Comparison of ENCODE assay signal across 18 cellular contexts in genomic region chr1:158563852-158564251, GRCh38. TPM values are rescaled to one million over a fixed set of nuclear protein-coding genes. Genes with fewer than 3 reads are reported as not detected.
"Had no signal": no experiment of that assay in that cellular context is flagged by ENCODE, and none has a peak within 500 bp of the region (broad histone marks: within the 10 kb centered on the region; RNA-seq: fewer than 3 reads in every experiment).

No MANE protein-coding gene starts in this region.

- H3K4me1 Mint-ChIP-seq: neural crest cell, WTC11 had no signal

- H3K9me3 Mint-ChIP-seq: stimulated activated naive CD8-positive, alpha-beta T cell treated with anti-CD3 and anti-CD28 coated beads, Interleukin-15, Interleukin-2, amounts not matched to agents 100 ng/mL and 50 ng/mL, for 24 hours had no signal

- H3K27ac Mint-ChIP-seq: activated naive CD4-positive, alpha-beta T cell treated with anti-CD3 and anti-CD28 coated beads, Interleukin-2, amount 50 U/mL, for 72 hours; dendritic cell treated with granulocyte-macrophage colony-stimulating factor and Interleukin-4, amounts not matched to agents 40 ng/mL and 50 ng/mL, for 4 days; effector memory CD8-positive, alpha-beta T cell; stimulated activated naive CD8-positive, alpha-beta T cell treated with anti-CD3 and anti-CD28 coated beads, Interleukin-15, Interleukin-2, amounts not matched to agents 100 ng/mL and 50 ng/mL, for 24 hours; WTC11 had no signal

- ATAC-seq: activated naive CD4-positive, alpha-beta T cell treated with anti-CD3 and anti-CD28 coated beads, Interleukin-2, amount 50 U/mL, for 72 hours; effector memory CD8-positive, alpha-beta T cell; left ventricle myocardium superior; WTC11 had no signal

- H3K4me3 Mint-ChIP-seq: dendritic cell treated with granulocyte-macrophage colony-stimulating factor and Interleukin-4, amounts not matched to agents 40 ng/mL and 50 ng/mL, for 4 days; effector memory CD8-positive, alpha-beta T cell; neural crest cell; stimulated activated naive CD8-positive, alpha-beta T cell treated with anti-CD3 and anti-CD28 coated beads, Interleukin-15, Interleukin-2, amounts not matched to agents 100 ng/mL and 50 ng/mL, for 24 hours; WTC11 had no signal

- H3K27me3 Mint-ChIP-seq: dendritic cell treated with granulocyte-macrophage colony-stimulating factor and Interleukin-4, amounts not matched to agents 40 ng/mL and 50 ng/mL, for 4 days had no signal

- DNase-seq: activated CD4-positive, alpha-beta T cell treated with anti-CD3 and anti-CD28 coated beads, Interleukin-2, amount 50 U/mL, for 1 hour; activated effector memory CD4-positive, alpha-beta T cell treated with Interleukin-2 at 50 U/mL for 16 hours; activated T-cell treated with anti-CD3 and anti-CD28 coated beads, Interleukin-2, amount 50 U/mL, for 1 hour; amniotic stem cell; cerebellar nuclear complex; effector memory CD8-positive, alpha-beta T cell; kidney; left ventricle myocardium superior; ovary; stimulated activated CD4-positive, alpha-beta T cell treated with anti-CD3 and anti-CD28 coated beads, Interleukin-12 subunit alpha, Interleukin-12 subunit beta, amount 100 ng/mL, for 4 hours had no signal

- H3K36me3 Mint-ChIP-seq: activated naive CD4-positive, alpha-beta T cell treated with anti-CD3 and anti-CD28 coated beads, Interleukin-2, amount 50 U/mL, for 72 hours; WTC11 had no signal

RNA-seq across cellular contexts. Expression of gene OR6P1, which starts 6.5 kb away (rescaled TPM):
- polyA plus RNA-seq: hepatocyte, ovary, thymus, urinary bladder had no signal

RNA-seq across cellular contexts. Expression of gene OR6Y1, which starts 9.6 kb away (rescaled TPM):
- polyA plus RNA-seq: hepatocyte, ovary, thymus, urinary bladder had no signal

RNA-seq across cellular contexts. Expression of gene OR10X1, which starts 15.8 kb away (rescaled TPM):
- polyA plus RNA-seq: hepatocyte, ovary, thymus, urinary bladder had no signal

RNA-seq across cellular contexts. Expression of gene OR10Z1, which starts 41.2 kb away (rescaled TPM):
- polyA plus RNA-seq: hepatocyte, ovary, thymus, urinary bladder had no signal
